ENCODE assay signal across 18 cellular contexts in the genomic region with DNA sequence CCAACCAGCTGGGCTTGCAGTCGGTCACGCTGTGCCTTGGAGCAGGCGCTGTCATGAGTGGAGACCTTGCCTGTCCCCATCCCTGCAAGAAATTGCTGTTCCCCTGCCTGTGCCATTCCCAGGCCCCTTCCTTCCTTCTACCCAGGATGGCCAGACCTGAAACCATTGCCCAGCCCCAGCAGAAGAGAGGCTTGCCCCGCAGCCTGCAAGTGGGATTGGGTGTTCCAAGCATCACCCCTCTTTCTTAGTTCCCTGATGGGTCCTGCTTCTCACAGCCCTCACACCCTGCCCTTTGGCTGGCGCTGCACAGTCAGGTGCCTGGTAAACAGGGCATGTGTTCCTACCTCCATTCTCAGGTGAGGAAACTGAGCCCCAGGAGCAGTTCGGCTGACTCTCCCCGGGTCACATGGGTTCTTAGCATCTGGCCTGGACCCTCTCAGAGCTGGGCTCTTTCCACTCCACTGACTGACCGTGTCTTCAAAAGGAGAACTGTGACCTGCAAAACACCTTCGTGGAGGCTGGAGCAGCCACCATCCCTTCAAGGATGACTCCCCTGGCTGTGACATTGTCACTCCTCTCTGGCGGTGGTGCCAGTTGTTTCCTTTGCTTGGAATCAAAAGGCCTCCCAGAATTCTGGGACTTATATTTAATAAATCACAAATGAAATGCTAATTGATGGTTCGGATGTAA. TPM values are rescaled to one million over a fixed set of nuclear protein-coding genes. Genes with fewer than 3 reads are reported as not detected.
DNase-seq lines count a peak whose midpoint lies in the region; ATAC-seq and TF ChIP-seq lines count a peak whose summit lies in the region.
"Had no signal": no experiment of that assay in that cellular context is flagged by ENCODE, and none has a peak within 500 bp of the region (broad histone marks: within the 10 kb centered on the region; RNA-seq: fewer than 3 reads in every experiment).

No MANE protein-coding gene starts in this region.

- H3K4me3 ChIP-seq in cardiac muscle cell = no peak overlapping the region
- no peak overlapping the region for H3K4me3 ChIP-seq in ascending aorta

- H3K27ac ChIP-seq in cardiac muscle cell = peak overlapping the region; percentile 74
- H3K27ac ChIP-seq in ascending aorta = peak overlapping the region; percentile 76 to 82
- H3K27ac ChIP-seq: C4-2B had no signal

- H3K4me3 Mint-ChIP-seq in memory B cell = no peak overlapping the region
- no peak overlapping the region for H3K4me3 Mint-ChIP-seq in stimulated activated naive B cell treated with anti-CD40 and anti-IgM and Interleukin-4, amounts not matched to agents 10 μg/mL and 1 μg/mL and 100 μg/mL, for 72 hours

- TF ChIP-seq CTCF in cardiac muscle cell (IDR thresholded peaks at IDR 0.05; ENCODE audit: low read depth, low read length) (no peak), ascending aorta (IDR thresholded peaks at IDR 0.05) (no peak)

- ATAC-seq in Right ventricle myocardium inferior (no peak), memory B cell (ENCODE audit: low read depth) (peak; percentile 78), GM19328 (IDR thresholded peaks at IDR 0.05; ENCODE audit: unreplicated experiment) (no peak)
- peak; percentile 81 to 85 for ATAC-seq in stimulated activated naive B cell treated with anti-CD40 and anti-IgM and Interleukin-4, amounts not matched to agents 10 μg/mL and 1 μg/mL and 100 μg/mL, for 72 hours (replicated peaks)

- peak overlapping the region; percentile 24 for H3K27ac Mint-ChIP-seq in memory B cell
- peak overlapping the region; percentile 75 for H3K27ac Mint-ChIP-seq in stimulated activated naive B cell treated with anti-CD40 and anti-IgM and Interleukin-4, amounts not matched to agents 10 μg/mL and 1 μg/mL and 100 μg/mL, for 72 hours

- no peak for DNase-seq in cardiac muscle cell (ENCODE audit: low read depth in 1 of 2, low spot score in 1 of 2)
- no peak for DNase-seq in Right ventricle myocardium inferior (ENCODE audit: missing footprints)
- peak in 1 of 2 donors; percentile 62 for DNase-seq in ascending aorta (ENCODE audit: low spot score in 2 of 2)
- no peak for DNase-seq in memory B cell (ENCODE audit: low spot score in 2 of 2)
- no peak for DNase-seq in stimulated activated naive B cell treated with anti-CD40 and anti-IgM and Interleukin-4, amounts not matched to agents 10 μg/mL and 1 μg/mL and 100 μg/mL, for 72 hours
- no peak for DNase-seq in iPS-NIHi7 (ENCODE audit: extremely low spot score)
- DNase-seq in DMS153 treated with DMSO at 0.1 percent for 48 hours (lab: John Stamatoyannopoulos, UW; ENCODE audit: unreplicated experiment) = no peak
- DNase-seq: DMS153, GOT3, IMR-90, Kasumi-1, NCI-H1417, NCI-H1930, NCI-H510A, NCI-H82, SIG-M5 had no signal

- H3K36me3 ChIP-seq in cardiac muscle cell (peaks cover 6% of the 10 kb centered on the region), ascending aorta (peaks cover 5 to 9% of the 10 kb centered on the region in 2 donors)

- peaks cover 17% of the 10 kb centered on the region for H3K4me1 Mint-ChIP-seq in memory B cell
- peaks cover 25 to 38% of the 10 kb centered on the region in 2 donors for H3K4me1 Mint-ChIP-seq in stimulated activated naive B cell treated with anti-CD40 and anti-IgM and Interleukin-4, amounts not matched to agents 10 μg/mL and 1 μg/mL and 100 μg/mL, for 72 hours

- H3K9me3 ChIP-seq in cardiac muscle cell (ENCODE audit: low read depth) (no peaks in the 10 kb centered on the region), ascending aorta (no peaks in the 10 kb centered on the region)

- H3K9me3 Mint-ChIP-seq in memory B cell = no peaks in the 10 kb centered on the region
- H3K9me3 Mint-ChIP-seq in stimulated activated naive B cell treated with anti-CD40 and anti-IgM and Interleukin-4, amounts not matched to agents 10 μg/mL and 1 μg/mL and 100 μg/mL, for 72 hours = no peaks in the 10 kb centered on the region

- H3K27me3 ChIP-seq in cardiac muscle cell = no peaks in the 10 kb centered on the region
- H3K27me3 ChIP-seq in ascending aorta = no peaks in the 10 kb centered on the region

- intact Hi-C loops in Right ventricle myocardium inferior (cut with DNase I) (no loop called here), ascending aorta (cut with DNase I) (no loop called here)

- no peaks in the 10 kb centered on the region for H3K36me3 Mint-ChIP-seq in memory B cell
- H3K36me3 Mint-ChIP-seq in stimulated activated naive B cell treated with anti-CD40 and anti-IgM and Interleukin-4, amounts not matched to agents 10 μg/mL and 1 μg/mL and 100 μg/mL, for 72 hours = no peaks in the 10 kb centered on the region

- H3K4me1 ChIP-seq in cardiac muscle cell (ENCODE audit: low read depth) = peaks cover 37% of the 10 kb centered on the region
- H3K4me1 ChIP-seq in ascending aorta = peaks cover 3 to 28% of the 10 kb centered on the region in 2 donors

- no peaks in the 10 kb centered on the region for H3K27me3 Mint-ChIP-seq in memory B cell
- no peaks in the 10 kb centered on the region for H3K27me3 Mint-ChIP-seq in stimulated activated naive B cell treated with anti-CD40 and anti-IgM and Interleukin-4, amounts not matched to agents 10 μg/mL and 1 μg/mL and 100 μg/mL, for 72 hours

RNA-seq across cellular contexts. Expression of a gene that starts 41.9 kb away (rescaled TPM):
- 54.0 and 84.9 TPM in 2 replicates for total RNA-seq in cardiac muscle cell
- 98.7 and 160 TPM in 2 replicates for polyA plus RNA-seq in cardiac muscle cell
- total RNA-seq in Right ventricle myocardium inferior = 71.6 TPM
- total RNA-seq in ascending aorta = 10.3 TPM

Comparison
In these comparisons a context has a peak if more than half of its experiments do, and no peak if none do; other contexts are left out.
1. ATAC-seq: peak in memory B cell (single experiment) and stimulated activated naive B cell treated with anti-CD40 and anti-IgM and Interleukin-4, amounts not matched to agents 10 μg/mL and 1 μg/mL and 100 μg/mL, for 72 hours (2 of 2); none in Right ventricle myocardium inferior (single experiment) and GM19328 (single experiment).